In the genomic region with DNA sequence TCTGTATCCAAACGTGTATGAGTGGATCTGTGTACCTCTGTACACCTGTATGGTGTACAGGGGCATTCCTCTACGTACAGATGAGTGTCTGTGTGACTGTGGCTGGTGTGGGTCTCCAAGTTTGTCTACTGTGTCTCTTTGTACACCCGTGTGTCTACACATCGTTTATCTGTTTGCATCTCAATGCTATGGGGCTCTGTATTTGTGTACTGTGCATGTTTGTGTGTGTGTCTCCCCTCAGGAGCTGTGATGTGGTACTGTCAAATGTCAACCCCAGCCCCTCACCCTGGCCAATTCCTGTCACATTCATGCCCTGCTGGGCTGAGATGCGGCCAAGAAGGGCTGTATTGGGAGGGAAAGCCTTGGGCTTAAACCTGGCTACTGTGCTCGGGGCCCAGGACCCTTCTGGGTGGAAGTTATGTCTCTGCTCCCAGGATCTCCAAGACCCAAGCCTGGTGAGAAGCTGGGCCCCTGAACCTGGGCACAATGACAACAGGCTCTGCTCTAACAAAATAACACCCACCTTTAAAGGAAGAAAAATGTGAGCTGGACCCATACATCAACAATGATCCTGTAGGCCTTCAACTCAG, we compare ENCODE assay signal across 1 cellular context.
A peak's percentile ranks its signal among the peaks of the same experiment; 100 is the strongest.
TF ChIP-seq lines count a peak whose summit lies in the region.

No MANE protein-coding gene starts in this region.

TF ChIP-seq in HepG2, 621 proteins besides CTCF, POLR2A, EP300 and RAD21 (continues in another document):
- TF ChIP-seq ZNF652 (CRISPR knock-in tag; IDR thresholded peaks at IDR 0.05; ENCODE audit: borderline replicate concordance, low read depth) (no peak), ZBTB42 (CRISPR knock-in tag; IDR thresholded peaks at IDR 0.05) (peak; percentile 33; the same call in 1 of the 2 replicates), ZNF776 (CRISPR knock-in tag; IDR thresholded peaks at IDR 0.05) (0 out of 2 replicates have a peak, but pooled peaks have one; percentile 5), ZNF572 (CRISPR knock-in tag; IDR thresholded peaks at IDR 0.05) (peak; percentile 68; the same call in 1 of the 2 replicates), STAT5B (CRISPR knock-in tag; IDR thresholded peaks at IDR 0.05) (no peak), SP4 (CRISPR knock-in tag; IDR thresholded peaks at IDR 0.05) (0 out of 2 replicates have a peak, but pooled peaks have one; percentile 35), SP5 (CRISPR knock-in tag; IDR thresholded peaks at IDR 0.05; ENCODE audit: borderline replicate concordance, low read depth) (no peak), ZNF34 (CRISPR knock-in tag; IDR thresholded peaks at IDR 0.05; ENCODE audit: borderline replicate concordance) (0 out of 2 replicates have a peak, but pooled peaks have one; percentile 37), ZNF563 (CRISPR knock-in tag; IDR thresholded peaks at IDR 0.05) (0 out of 2 replicates have a peak, but pooled peaks have one; percentile 7), ZBTB38 (CRISPR knock-in tag; IDR thresholded peaks at IDR 0.05) (no peak), CBFB (CRISPR knock-in tag; IDR thresholded peaks at IDR 0.05) (no peak), ZNF891 (CRISPR knock-in tag; IDR thresholded peaks at IDR 0.05) (peak; percentile 4; the same call in 1 of the 2 replicates), ZNF546 (CRISPR knock-in tag; conservative IDR thresholded peaks at IDR 0.05) (0 out of 2 replicates have a peak, but pooled peaks have one; percentile 49), ZNF33A (CRISPR knock-in tag; IDR thresholded peaks at IDR 0.05; ENCODE audit: borderline replicate concordance) (0 out of 2 replicates have a peak, but pooled peaks have one; percentile 87), ZNF460 (CRISPR knock-in tag; IDR thresholded peaks at IDR 0.05; ENCODE audit: borderline replicate concordance) (no peak), ZNF772 (CRISPR knock-in tag; IDR thresholded peaks at IDR 0.05) (no peak; the same call in 1 of the 2 replicates), ZNF501 (CRISPR knock-in tag; IDR thresholded peaks at IDR 0.05) (peak; percentile 72), RARA (CRISPR knock-in tag; IDR thresholded peaks at IDR 0.05) (no peak), SMARCC2 (IDR thresholded peaks at IDR 0.05) (no peak), ZBTB20 (CRISPR knock-in tag; IDR thresholded peaks at IDR 0.05; ENCODE audit: borderline replicate concordance, low read depth) (no peak), SOX13 (IDR thresholded peaks at IDR 0.05) (no peak), SOX13 (CRISPR knock-in tag; conservative IDR thresholded peaks at IDR 0.05 in 1 of 2, IDR thresholded peaks at IDR 0.05 in 1 of 2) (no peak)
- TF ChIP-seq, protein P1, sequence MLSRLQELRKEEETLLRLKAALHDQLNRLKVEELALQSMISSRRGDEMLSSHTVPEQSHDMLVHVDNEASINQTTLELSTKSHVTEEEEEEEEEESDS (CRISPR knock-in tag; IDR thresholded peaks at IDR 0.05; ENCODE audit: borderline replicate concordance), result no peak
- TF ChIP-seq, protein P2, sequence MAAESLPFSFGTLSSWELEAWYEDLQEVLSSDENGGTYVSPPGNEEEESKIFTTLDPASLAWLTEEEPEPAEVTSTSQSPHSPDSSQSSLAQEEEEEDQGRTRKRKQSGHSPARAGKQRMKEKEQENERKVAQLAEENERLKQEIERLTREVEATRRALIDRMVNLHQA (CRISPR knock-in tag; IDR thresholded peaks at IDR 0.05), result no peak
- TF ChIP-seq, protein P3, sequence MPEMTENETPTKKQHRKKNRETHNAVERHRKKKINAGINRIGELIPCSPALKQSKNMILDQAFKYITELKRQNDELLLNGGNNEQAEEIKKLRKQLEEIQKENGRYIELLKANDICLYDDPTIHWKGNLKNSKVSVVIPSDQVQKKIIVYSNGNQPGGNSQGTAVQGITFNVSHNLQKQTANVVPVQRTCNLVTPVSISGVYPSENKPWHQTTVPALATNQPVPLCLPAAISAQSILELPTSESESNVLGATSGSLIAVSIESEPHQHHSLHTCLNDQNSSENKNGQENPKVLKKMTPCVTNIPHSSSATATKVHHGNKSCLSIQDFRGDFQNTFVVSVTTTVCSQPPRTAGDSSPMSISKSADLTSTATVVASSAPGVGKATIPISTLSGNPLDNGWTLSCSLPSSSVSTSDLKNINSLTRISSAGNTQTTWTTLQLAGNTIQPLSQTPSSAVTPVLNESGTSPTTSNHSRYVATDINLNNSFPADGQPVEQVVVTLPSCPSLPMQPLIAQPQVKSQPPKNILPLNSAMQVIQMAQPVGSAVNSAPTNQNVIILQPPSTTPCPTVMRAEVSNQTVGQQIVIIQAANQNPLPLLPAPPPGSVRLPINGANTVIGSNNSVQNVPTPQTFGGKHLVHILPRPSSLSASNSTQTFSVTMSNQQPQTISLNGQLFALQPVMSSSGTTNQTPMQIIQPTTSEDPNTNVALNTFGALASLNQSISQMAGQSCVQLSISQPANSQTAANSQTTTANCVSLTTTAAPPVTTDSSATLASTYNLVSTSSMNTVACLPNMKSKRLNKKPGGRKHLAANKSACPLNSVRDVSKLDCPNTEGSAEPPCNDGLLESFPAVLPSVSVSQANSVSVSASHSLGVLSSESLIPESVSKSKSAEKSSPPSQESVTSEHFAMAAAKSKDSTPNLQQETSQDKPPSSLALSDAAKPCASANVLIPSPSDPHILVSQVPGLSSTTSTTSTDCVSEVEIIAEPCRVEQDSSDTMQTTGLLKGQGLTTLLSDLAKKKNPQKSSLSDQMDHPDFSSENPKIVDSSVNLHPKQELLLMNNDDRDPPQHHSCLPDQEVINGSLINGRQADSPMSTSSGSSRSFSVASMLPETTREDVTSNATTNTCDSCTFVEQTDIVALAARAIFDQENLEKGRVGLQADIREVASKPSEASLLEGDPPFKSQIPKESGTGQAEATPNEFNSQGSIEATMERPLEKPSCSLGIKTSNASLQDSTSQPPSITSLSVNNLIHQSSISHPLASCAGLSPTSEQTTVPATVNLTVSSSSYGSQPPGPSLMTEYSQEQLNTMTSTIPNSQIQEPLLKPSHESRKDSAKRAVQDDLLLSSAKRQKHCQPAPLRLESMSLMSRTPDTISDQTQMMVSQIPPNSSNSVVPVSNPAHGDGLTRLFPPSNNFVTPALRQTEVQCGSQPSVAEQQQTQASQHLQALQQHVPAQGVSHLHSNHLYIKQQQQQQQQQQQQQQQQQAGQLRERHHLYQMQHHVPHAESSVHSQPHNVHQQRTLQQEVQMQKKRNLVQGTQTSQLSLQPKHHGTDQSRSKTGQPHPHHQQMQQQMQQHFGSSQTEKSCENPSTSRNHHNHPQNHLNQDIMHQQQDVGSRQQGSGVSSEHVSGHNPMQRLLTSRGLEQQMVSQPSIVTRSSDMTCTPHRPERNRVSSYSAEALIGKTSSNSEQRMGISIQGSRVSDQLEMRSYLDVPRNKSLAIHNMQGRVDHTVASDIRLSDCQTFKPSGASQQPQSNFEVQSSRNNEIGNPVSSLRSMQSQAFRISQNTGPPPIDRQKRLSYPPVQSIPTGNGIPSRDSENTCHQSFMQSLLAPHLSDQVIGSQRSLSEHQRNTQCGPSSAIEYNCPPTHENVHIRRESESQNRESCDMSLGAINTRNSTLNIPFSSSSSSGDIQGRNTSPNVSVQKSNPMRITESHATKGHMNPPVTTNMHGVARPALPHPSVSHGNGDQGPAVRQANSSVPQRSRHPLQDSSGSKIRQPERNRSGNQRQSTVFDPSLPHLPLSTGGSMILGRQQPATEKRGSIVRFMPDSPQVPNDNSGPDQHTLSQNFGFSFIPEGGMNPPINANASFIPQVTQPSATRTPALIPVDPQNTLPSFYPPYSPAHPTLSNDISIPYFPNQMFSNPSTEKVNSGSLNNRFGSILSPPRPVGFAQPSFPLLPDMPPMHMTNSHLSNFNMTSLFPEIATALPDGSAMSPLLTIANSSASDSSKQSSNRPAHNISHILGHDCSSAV (CRISPR knock-in tag; IDR thresholded peaks at IDR 0.05; ENCODE audit: borderline replicate concordance), result peak; percentile 69; the same call in 1 of the 2 replicates
- TF ChIP-seq, protein P4, sequence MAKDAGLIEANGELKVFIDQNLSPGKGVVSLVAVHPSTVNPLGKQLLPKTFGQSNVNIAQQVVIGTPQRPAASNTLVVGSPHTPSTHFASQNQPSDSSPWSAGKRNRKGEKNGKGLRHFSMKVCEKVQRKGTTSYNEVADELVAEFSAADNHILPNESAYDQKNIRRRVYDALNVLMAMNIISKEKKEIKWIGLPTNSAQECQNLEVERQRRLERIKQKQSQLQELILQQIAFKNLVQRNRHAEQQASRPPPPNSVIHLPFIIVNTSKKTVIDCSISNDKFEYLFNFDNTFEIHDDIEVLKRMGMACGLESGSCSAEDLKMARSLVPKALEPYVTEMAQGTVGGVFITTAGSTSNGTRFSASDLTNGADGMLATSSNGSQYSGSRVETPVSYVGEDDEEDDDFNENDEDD (CRISPR knock-in tag; IDR thresholded peaks at IDR 0.05; ENCODE audit: borderline replicate concordance), result no peak
- TF ChIP-seq, protein P5, sequence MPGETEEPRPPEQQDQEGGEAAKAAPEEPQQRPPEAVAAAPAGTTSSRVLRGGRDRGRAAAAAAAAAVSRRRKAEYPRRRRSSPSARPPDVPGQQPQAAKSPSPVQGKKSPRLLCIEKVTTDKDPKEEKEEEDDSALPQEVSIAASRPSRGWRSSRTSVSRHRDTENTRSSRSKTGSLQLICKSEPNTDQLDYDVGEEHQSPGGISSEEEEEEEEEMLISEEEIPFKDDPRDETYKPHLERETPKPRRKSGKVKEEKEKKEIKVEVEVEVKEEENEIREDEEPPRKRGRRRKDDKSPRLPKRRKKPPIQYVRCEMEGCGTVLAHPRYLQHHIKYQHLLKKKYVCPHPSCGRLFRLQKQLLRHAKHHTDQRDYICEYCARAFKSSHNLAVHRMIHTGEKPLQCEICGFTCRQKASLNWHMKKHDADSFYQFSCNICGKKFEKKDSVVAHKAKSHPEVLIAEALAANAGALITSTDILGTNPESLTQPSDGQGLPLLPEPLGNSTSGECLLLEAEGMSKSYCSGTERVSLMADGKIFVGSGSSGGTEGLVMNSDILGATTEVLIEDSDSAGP (CRISPR knock-in tag; IDR thresholded peaks at IDR 0.05; ENCODE audit: borderline replicate concordance), result peak; percentile 23; the same call in 1 of the 2 replicates
- TF ChIP-seq, protein P6, sequence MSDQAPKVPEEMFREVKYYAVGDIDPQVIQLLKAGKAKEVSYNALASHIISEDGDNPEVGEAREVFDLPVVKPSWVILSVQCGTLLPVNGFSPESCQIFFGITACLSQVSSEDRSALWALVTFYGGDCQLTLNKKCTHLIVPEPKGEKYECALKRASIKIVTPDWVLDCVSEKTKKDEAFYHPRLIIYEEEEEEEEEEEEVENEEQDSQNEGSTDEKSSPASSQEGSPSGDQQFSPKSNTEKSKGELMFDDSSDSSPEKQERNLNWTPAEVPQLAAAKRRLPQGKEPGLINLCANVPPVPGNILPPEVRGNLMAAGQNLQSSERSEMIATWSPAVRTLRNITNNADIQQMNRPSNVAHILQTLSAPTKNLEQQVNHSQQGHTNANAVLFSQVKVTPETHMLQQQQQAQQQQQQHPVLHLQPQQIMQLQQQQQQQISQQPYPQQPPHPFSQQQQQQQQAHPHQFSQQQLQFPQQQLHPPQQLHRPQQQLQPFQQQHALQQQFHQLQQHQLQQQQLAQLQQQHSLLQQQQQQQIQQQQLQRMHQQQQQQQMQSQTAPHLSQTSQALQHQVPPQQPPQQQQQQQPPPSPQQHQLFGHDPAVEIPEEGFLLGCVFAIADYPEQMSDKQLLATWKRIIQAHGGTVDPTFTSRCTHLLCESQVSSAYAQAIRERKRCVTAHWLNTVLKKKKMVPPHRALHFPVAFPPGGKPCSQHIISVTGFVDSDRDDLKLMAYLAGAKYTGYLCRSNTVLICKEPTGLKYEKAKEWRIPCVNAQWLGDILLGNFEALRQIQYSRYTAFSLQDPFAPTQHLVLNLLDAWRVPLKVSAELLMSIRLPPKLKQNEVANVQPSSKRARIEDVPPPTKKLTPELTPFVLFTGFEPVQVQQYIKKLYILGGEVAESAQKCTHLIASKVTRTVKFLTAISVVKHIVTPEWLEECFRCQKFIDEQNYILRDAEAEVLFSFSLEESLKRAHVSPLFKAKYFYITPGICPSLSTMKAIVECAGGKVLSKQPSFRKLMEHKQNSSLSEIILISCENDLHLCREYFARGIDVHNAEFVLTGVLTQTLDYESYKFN (CRISPR knock-in tag; conservative IDR thresholded peaks at IDR 0.05), result no peak
- TF ChIP-seq, protein P7, sequence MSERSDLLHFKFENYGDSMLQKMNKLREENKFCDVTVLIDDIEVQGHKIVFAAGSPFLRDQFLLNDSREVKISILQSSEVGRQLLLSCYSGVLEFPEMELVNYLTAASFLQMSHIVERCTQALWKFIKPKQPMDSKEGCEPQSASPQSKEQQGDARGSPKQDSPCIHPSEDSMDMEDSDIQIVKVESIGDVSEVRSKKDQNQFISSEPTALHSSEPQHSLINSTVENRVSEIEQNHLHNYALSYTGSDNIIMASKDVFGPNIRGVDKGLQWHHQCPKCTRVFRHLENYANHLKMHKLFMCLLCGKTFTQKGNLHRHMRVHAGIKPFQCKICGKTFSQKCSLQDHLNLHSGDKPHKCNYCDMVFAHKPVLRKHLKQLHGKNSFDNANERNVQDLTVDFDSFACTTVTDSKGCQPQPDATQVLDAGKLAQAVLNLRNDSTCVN (CRISPR knock-in tag; IDR thresholded peaks at IDR 0.05; ENCODE audit: borderline replicate concordance), result no peak
- TF ChIP-seq, protein P8, sequence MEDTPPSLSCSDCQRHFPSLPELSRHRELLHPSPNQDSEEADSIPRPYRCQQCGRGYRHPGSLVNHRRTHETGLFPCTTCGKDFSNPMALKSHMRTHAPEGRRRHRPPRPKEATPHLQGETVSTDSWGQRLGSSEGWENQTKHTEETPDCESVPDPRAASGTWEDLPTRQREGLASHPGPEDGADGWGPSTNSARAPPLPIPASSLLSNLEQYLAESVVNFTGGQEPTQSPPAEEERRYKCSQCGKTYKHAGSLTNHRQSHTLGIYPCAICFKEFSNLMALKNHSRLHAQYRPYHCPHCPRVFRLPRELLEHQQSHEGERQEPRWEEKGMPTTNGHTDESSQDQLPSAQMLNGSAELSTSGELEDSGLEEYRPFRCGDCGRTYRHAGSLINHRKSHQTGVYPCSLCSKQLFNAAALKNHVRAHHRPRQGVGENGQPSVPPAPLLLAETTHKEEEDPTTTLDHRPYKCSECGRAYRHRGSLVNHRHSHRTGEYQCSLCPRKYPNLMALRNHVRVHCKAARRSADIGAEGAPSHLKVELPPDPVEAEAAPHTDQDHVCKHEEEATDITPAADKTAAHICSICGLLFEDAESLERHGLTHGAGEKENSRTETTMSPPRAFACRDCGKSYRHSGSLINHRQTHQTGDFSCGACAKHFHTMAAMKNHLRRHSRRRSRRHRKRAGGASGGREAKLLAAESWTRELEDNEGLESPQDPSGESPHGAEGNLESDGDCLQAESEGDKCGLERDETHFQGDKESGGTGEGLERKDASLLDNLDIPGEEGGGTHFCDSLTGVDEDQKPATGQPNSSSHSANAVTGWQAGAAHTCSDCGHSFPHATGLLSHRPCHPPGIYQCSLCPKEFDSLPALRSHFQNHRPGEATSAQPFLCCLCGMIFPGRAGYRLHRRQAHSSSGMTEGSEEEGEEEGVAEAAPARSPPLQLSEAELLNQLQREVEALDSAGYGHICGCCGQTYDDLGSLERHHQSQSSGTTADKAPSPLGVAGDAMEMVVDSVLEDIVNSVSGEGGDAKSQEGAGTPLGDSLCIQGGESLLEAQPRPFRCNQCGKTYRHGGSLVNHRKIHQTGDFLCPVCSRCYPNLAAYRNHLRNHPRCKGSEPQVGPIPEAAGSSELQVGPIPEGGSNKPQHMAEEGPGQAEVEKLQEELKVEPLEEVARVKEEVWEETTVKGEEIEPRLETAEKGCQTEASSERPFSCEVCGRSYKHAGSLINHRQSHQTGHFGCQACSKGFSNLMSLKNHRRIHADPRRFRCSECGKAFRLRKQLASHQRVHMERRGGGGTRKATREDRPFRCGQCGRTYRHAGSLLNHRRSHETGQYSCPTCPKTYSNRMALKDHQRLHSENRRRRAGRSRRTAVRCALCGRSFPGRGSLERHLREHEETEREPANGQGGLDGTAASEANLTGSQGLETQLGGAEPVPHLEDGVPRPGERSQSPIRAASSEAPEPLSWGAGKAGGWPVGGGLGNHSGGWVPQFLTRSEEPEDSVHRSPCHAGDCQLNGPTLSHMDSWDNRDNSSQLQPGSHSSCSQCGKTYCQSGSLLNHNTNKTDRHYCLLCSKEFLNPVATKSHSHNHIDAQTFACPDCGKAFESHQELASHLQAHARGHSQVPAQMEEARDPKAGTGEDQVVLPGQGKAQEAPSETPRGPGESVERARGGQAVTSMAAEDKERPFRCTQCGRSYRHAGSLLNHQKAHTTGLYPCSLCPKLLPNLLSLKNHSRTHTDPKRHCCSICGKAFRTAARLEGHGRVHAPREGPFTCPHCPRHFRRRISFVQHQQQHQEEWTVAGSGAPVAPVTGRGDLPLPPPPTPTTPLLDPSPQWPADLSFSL (CRISPR knock-in tag; IDR thresholded peaks at IDR 0.05), result peak; percentile 76; the same call in 1 of the 2 replicates
